Comparison of ENCODE assay signal across 11 cellular contexts in genomic region chr4:77821775-77822174, GRCh38. TPM values are rescaled to one million over a fixed set of nuclear protein-coding genes. Genes with fewer than 3 reads are reported as not detected.
DNase-seq lines count a peak whose midpoint lies in the region; ATAC-seq and TF ChIP-seq lines count a peak whose summit lies in the region.
"Had no signal": no experiment of that assay in that cellular context is flagged by ENCODE, and none has a peak within 500 bp of the region (broad histone marks: within the 10 kb centered on the region; RNA-seq: fewer than 3 reads in every experiment).

No MANE protein-coding gene starts in this region.

- H3F3A ChIP-seq in DOHH2 (ENCODE audit: control insufficient read depth, insufficient read depth), result peaks cover 12% of the 10 kb centered on the region

- H3K9me2 ChIP-seq in DOHH2 (replicated peaks; ENCODE audit: control insufficient read depth, low read length), result no peaks in the 10 kb centered on the region

- H3K27ac ChIP-seq in DOHH2 (ENCODE audit: low read depth, low read length) (peak overlapping the region; percentile 84), skin epidermis (peak overlapping the region in 17 of 21 experiments; percentile 31 to 100 (median 98)), brain microvascular endothelial cell (no peak overlapping the region), foreskin keratinocyte (no peak overlapping the region)

- in situ Hi-C loops in brain microvascular endothelial cell (cut with HindIII; ENCODE audit: low pct_ligation_motif_present, low sequenced_read_pairs) (no loop called here), ACHN (cut with HindIII; ENCODE audit: low pct_ligation_motif_present, low pct_unique_long_range_greater_than_20kb, low sequenced_read_pairs) (no loop called here)

- peak overlapping the region; percentile 97 for H3K4me3 ChIP-seq in DOHH2 (ENCODE audit: low read length)
- no peak overlapping the region for H3K4me3 ChIP-seq in skin epidermis
- H3K4me3 ChIP-seq in brain microvascular endothelial cell (ENCODE audit: low read depth, low read length), result no peak overlapping the region

- H3K4me2 ChIP-seq in DOHH2 (ENCODE audit: low read length), result peak overlapping the region; percentile 92

- H3K9me3 ChIP-seq in DOHH2 (ENCODE audit: control insufficient read depth, insufficient read depth, low read length), result no peaks in the 10 kb centered on the region

- H3K79me2 ChIP-seq in DOHH2 (ENCODE audit: control insufficient read depth, low read length), result peaks cover 39% of the 10 kb centered on the region

- peak; percentile 17 for DNase-seq in RPMI8226
- DNase-seq in cerebellar cortex (ENCODE audit: low spot score), result peak; percentile 12
- no peak for DNase-seq in brain microvascular endothelial cell
- no peak for DNase-seq in foreskin keratinocyte
- no peak for DNase-seq in ACHN
- DNase-seq: GDM1, HFFc6, NCI-H510A had no signal

- H3K27me3 ChIP-seq in DOHH2 (ENCODE audit: control insufficient read depth, low read length) (no peaks in the 10 kb centered on the region), brain microvascular endothelial cell (replicated peaks) (no peaks in the 10 kb centered on the region), foreskin keratinocyte (no peaks in the 10 kb centered on the region)

- peaks cover 44% of the 10 kb centered on the region for H3K4me1 ChIP-seq in DOHH2 (ENCODE audit: control insufficient read depth, low read length)
- H3K4me1 ChIP-seq in foreskin keratinocyte, result peaks cover 13% of the 10 kb centered on the region

- TF ChIP-seq CTCF in DOHH2 (IDR thresholded peaks at IDR 0.05; ENCODE audit: low read depth, low read length, poor library complexity, severe bottlenecking) (no peak), brain microvascular endothelial cell (IDR thresholded peaks at IDR 0.05; ENCODE audit: low read depth, low read length, missing control alignments) (no peak), foreskin keratinocyte (conservative IDR thresholded peaks at IDR 0.05) (no peak)

- ATAC-seq in foreskin keratinocyte (no peak), GM18868 (IDR thresholded peaks at IDR 0.05; ENCODE audit: unreplicated experiment) (no peak)

- H4K20me1 ChIP-seq in DOHH2 (ENCODE audit: control insufficient read depth, insufficient read depth, low read depth, low read length), result peaks cover 9% of the 10 kb centered on the region

- H3K36me3 ChIP-seq in DOHH2 (ENCODE audit: control insufficient read depth, low read length), result peaks cover 18% of the 10 kb centered on the region
- no peaks in the 10 kb centered on the region for H3K36me3 ChIP-seq in brain microvascular endothelial cell (replicated peaks)

RNA-seq across cellular contexts. Expression of gene CNOT6L, which starts 2.6 kb away (rescaled TPM):
- 17.1 and 17.6 TPM in 2 replicates for total RNA-seq in foreskin keratinocyte
- polyA plus RNA-seq in foreskin keratinocyte, result 3.2 and 4.2 TPM in 2 replicates

RNA-seq across cellular contexts. Expression of gene MRPL1, which starts 40.9 kb away (rescaled TPM):
- total RNA-seq in foreskin keratinocyte, result 56.2 and 57.8 TPM in 2 replicates
- polyA plus RNA-seq in foreskin keratinocyte, result 42.0 and 43.7 TPM in 2 replicates

Comparison
In these comparisons a context has a peak if more than half of its experiments do, and no peak if none do; other contexts are left out.
1. H3K27ac ChIP-seq: peak in DOHH2 (single experiment) and skin epidermis (17 of 21); none in brain microvascular endothelial cell (single experiment) and foreskin keratinocyte (single experiment).
2. DNase-seq: peak in RPMI8226 (single experiment) and cerebellar cortex (single experiment); none in brain microvascular endothelial cell (single experiment), foreskin keratinocyte (0 of 2) and ACHN (single experiment).